13 cellular contexts compared by ENCODE assay signal in the genomic region with DNA sequence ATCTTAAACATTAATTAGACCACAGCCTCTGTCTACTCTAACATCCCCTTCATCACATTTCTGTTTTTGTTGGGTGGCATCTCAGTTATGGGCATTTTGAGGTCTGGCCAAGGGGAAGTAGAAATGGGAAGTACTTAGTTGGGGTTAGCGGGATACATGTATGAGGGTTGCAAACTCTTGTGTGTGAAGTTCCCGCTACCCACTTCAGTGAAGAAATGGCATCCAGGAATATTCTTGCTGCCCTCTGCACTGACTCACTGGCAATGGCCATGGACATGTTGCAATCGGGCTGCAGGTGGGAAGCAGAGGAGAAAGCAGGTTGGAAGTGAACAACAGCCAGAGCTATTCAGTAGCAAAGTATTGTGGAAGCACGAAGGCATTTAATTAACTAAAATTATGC. TPM values are rescaled to one million over a fixed set of nuclear protein-coding genes. Genes with fewer than 3 reads are reported as not detected.
DNase-seq lines count a peak whose midpoint lies in the region; ATAC-seq and TF ChIP-seq lines count a peak whose summit lies in the region.
"Had no signal": no experiment of that assay in that cellular context is flagged by ENCODE, and none has a peak within 500 bp of the region (broad histone marks: within the 10 kb centered on the region; RNA-seq: fewer than 3 reads in every experiment).

No MANE protein-coding gene starts in this region.

- no peak overlapping the region for H3K4me3 ChIP-seq in CD4-positive, alpha-beta memory T cell (ENCODE audit: low read length in 2 of 2)
- H3K4me3 ChIP-seq in left lung = no peak overlapping the region
- H3K4me3 ChIP-seq: cardiac muscle cell, SK-N-MC, thyroid gland had no signal

- peaks cover 0 to 72% (median 60%) of the 10 kb centered on the region in 4 donors for H3K4me1 Mint-ChIP-seq in CD4-positive, alpha-beta memory T cell
- peaks cover 4% of the 10 kb centered on the region for H3K4me1 Mint-ChIP-seq in activated B cell treated with CpG ODN at 0.5 μM for 24 hours
- peaks cover 5% of the 10 kb centered on the region for H3K4me1 Mint-ChIP-seq in mesothelial cell of epicardium

- intact Hi-C loops in CD4-positive, alpha-beta memory T cell (cut with micrococcal nuclease) = no loop called here
- intact Hi-C loops in activated B cell treated with CpG ODN at 0.5 μM for 24 hours (cut with micrococcal nuclease) = loop anchor here (2.0 kb wide), 1 partner anchor 19 kb away; no protein-coding TSS in a partner anchor
- intact Hi-C loops in left lung (cut with DNase I) = no loop called here

- CTCF ChIA-PET in CD4-positive, alpha-beta memory T cell (lab: Charles Lee; ENCODE audit: partially characterized antibody) = interaction anchor here (1.4 to 3.0 kb wide), 3 partner anchors 21 to 64 kb away, joined by 4 to 11 read pairs (median 5); no protein-coding TSS in a partner anchor
- CTCF ChIA-PET in activated B cell treated with CpG ODN at 0.5 μM for 24 hours (lab: Charles Lee) = interaction anchor here (0.6 to 1.4 kb wide), 4 partner anchors 21 to 249 kb away, joined by 3 to 5 read pairs (median 4); no protein-coding TSS in a partner anchor

- DNase-seq in CD4-positive, alpha-beta memory T cell = no peak
- DNase-seq in KG1 (lab: John Stamatoyannopoulos, UW) (peak; percentile 59), activated B cell treated with CpG ODN at 0.5 μM for 24 hours (no peak), left lung (peak; percentile 43 to 69), epidermal melanocyte (ENCODE audit: insufficient read length, low spot score) (no peak), mesothelial cell of epicardium (ENCODE audit: low spot score in 2 of 2, unreplicated experiment in 2 of 2) (no peak), RPMI8226 (no peak), GM13976 (ENCODE audit: low spot score) (no peak)
- DNase-seq: thyroid gland had no signal

- peaks cover 32 to 62% of the 10 kb centered on the region in 2 donors for H3K36me3 Mint-ChIP-seq in CD4-positive, alpha-beta memory T cell
- H3K36me3 Mint-ChIP-seq in activated B cell treated with CpG ODN at 0.5 μM for 24 hours (ENCODE audit: low read depth) (peaks cover 63% of the 10 kb centered on the region), mesothelial cell of epicardium (no peaks in the 10 kb centered on the region)

- peak overlapping the region; percentile 10 for H3K27ac ChIP-seq in CD4-positive, alpha-beta memory T cell (ENCODE audit: low read depth, low read length)
- peak overlapping the region in 1 of 2 donors; percentile 88 for H3K27ac ChIP-seq in left lung
- H3K27ac ChIP-seq: cardiac muscle cell, parathyroid adenoma, SK-N-MC, thyroid gland had no signal

- ATAC-seq in activated B cell treated with CpG ODN at 0.5 μM for 24 hours (ENCODE audit: low read depth) (peak; percentile 38), left lung (peak; percentile 74)

- H3K4me1 ChIP-seq in CD4-positive, alpha-beta memory T cell (ENCODE audit: insufficient read depth, low read length) = peaks cover 96% of the 10 kb centered on the region
- peaks cover 0 to 60% of the 10 kb centered on the region in 2 donors for H3K4me1 ChIP-seq in left lung
- H3K4me1 ChIP-seq: parathyroid adenoma, thyroid gland had no signal

- in situ Hi-C loops in GM13976 (cut with MboI; ENCODE audit: low sequenced_read_pairs, unreplicated experiment) = no loop called here

- peak overlapping the region in 6 of 7 donors; percentile 19 to 94 (median 74) for H3K27ac Mint-ChIP-seq in CD4-positive, alpha-beta memory T cell
- H3K27ac Mint-ChIP-seq in activated B cell treated with CpG ODN at 0.5 μM for 24 hours = no peak overlapping the region
- H3K27ac Mint-ChIP-seq in mesothelial cell of epicardium = no peak overlapping the region

- no peaks in the 10 kb centered on the region for H3K27me3 Mint-ChIP-seq in CD4-positive, alpha-beta memory T cell
- no peaks in the 10 kb centered on the region for H3K27me3 Mint-ChIP-seq in activated B cell treated with CpG ODN at 0.5 μM for 24 hours
- no peaks in the 10 kb centered on the region for H3K27me3 Mint-ChIP-seq in mesothelial cell of epicardium (ENCODE audit: low read depth)

- H3K27me3 ChIP-seq in CD4-positive, alpha-beta memory T cell (ENCODE audit: insufficient read depth, low read length) = no peaks in the 10 kb centered on the region
- H3K27me3 ChIP-seq in left lung = no peaks in the 10 kb centered on the region
- H3K27me3 ChIP-seq: thyroid gland had no signal

- peak overlapping the region in 7 of 8 donors; percentile 50 to 90 (median 62) for H3K4me3 Mint-ChIP-seq in CD4-positive, alpha-beta memory T cell
- H3K4me3 Mint-ChIP-seq in activated B cell treated with CpG ODN at 0.5 μM for 24 hours = peak overlapping the region; percentile 76
- H3K4me3 Mint-ChIP-seq in mesothelial cell of epicardium = no peak overlapping the region

- peaks cover 12% of the 10 kb centered on the region for H3K36me3 ChIP-seq in CD4-positive, alpha-beta memory T cell (ENCODE audit: insufficient read depth, low read length)
- no peaks in the 10 kb centered on the region for H3K36me3 ChIP-seq in left lung
- H3K36me3 ChIP-seq: cardiac muscle cell, thyroid gland had no signal

- POLR2A ChIA-PET in CD4-positive, alpha-beta memory T cell (lab: Charles Lee; ENCODE audit: partially characterized antibody) = interaction anchor here (1.5 to 6.7 kb wide), 2 partner anchors 21 to 76 kb away, joined by 6 to 85 read pairs; no protein-coding TSS in a partner anchor
- POLR2A ChIA-PET in activated B cell treated with CpG ODN at 0.5 μM for 24 hours (lab: Charles Lee) = interaction anchor here (0.8 to 1.5 kb wide), 4 partner anchors 8 to 366 kb away, joined by 3 to 4 read pairs (median 4); a partner anchor contains a TSS

- no peaks in the 10 kb centered on the region for H3K9me3 ChIP-seq in CD4-positive, alpha-beta memory T cell (ENCODE audit: control insufficient read depth in 1 of 2, low read length in 2 of 2)
- H3K9me3 ChIP-seq in left lung = no peaks in the 10 kb centered on the region
- H3K9me3 ChIP-seq: thyroid gland had no signal

- no peaks in the 10 kb centered on the region for H3K9me3 Mint-ChIP-seq in CD4-positive, alpha-beta memory T cell
- H3K9me3 Mint-ChIP-seq in activated B cell treated with CpG ODN at 0.5 μM for 24 hours (no peaks in the 10 kb centered on the region), mesothelial cell of epicardium (no peaks in the 10 kb centered on the region)

- no peak for TF ChIP-seq CTCF in activated B cell treated with CpG ODN at 0.5 μM for 24 hours (IDR thresholded peaks at IDR 0.05)
- no peak for TF ChIP-seq CTCF in left lung (IDR thresholded peaks at IDR 0.05)
- TF ChIP-seq CTCF in mesothelial cell of epicardium (IDR thresholded peaks at IDR 0.05; ENCODE audit: unreplicated experiment) = no peak
- TF ChIP-seq CTCF in GM13976 (IDR thresholded peaks at IDR 0.05; ENCODE audit: borderline replicate concordance, control extremely low read depth, extremely low read depth, insufficient read depth, missing control alignments) = no peak

RNA-seq across cellular contexts. Expression of a gene that starts 7.4 kb away (rescaled TPM):
- 100 to 1,000 TPM; 301 to 329 TPM for total RNA-seq in CD4-positive, alpha-beta memory T cell
- 100 to 1,000 TPM; 228 to 246 TPM for polyA plus RNA-seq in CD4-positive, alpha-beta memory T cell
- total RNA-seq in activated B cell treated with CpG ODN at 0.5 μM for 24 hours (200 and 202 TPM in 2 replicates), left lung (10 to 100 TPM in 1 of 2 donors, 1 to 10 TPM in 1; 9.9 to 35.5 TPM), mesothelial cell of epicardium (0.31 to 0.57 TPM (median 0.56 TPM) in 3 replicates)
- total RNA-seq: cardiac muscle cell, HT-29 had no signal
- polyA plus RNA-seq: cardiac muscle cell had no signal

RNA-seq across cellular contexts. Expression of a gene that starts 34.8 kb away (rescaled TPM):
- total RNA-seq in CD4-positive, alpha-beta memory T cell = 1 to 10 TPM; 8.1 to 8.2 TPM
- 1 to 10 TPM; 2.8 TPM for polyA plus RNA-seq in CD4-positive, alpha-beta memory T cell
- 99.2 and 119 TPM in 2 replicates for total RNA-seq in activated B cell treated with CpG ODN at 0.5 μM for 24 hours
- total RNA-seq in left lung = 10 to 100 TPM; 16.9 to 33.8 TPM
- total RNA-seq in mesothelial cell of epicardium = not detected in 3 replicates
- total RNA-seq: cardiac muscle cell, HT-29 had no signal
- polyA plus RNA-seq: cardiac muscle cell had no signal

RNA-seq across cellular contexts. Expression of a gene that starts 57.4 kb away (rescaled TPM):
- total RNA-seq in CD4-positive, alpha-beta memory T cell = 10 to 100 TPM; 59.8 to 59.9 TPM
- polyA plus RNA-seq in CD4-positive, alpha-beta memory T cell = 10 to 100 TPM; 21.4 to 62.5 TPM
- total RNA-seq in activated B cell treated with CpG ODN at 0.5 μM for 24 hours = 85.7 and 91.7 TPM in 2 replicates
- 1 to 10 TPM in 1 of 2 donors, under 1 TPM in 1; 0.76 to 2.5 TPM for total RNA-seq in left lung
- not detected in 3 replicates for total RNA-seq in mesothelial cell of epicardium
- total RNA-seq: cardiac muscle cell, HT-29 had no signal
- polyA plus RNA-seq: cardiac muscle cell had no signal

Comparison
In these comparisons a context has a peak if more than half of its experiments do, and no peak if none do; other contexts are left out.
1. DNase-seq: peak in KG1 (single experiment) and left lung (2 of 2); none in CD4-positive, alpha-beta memory T cell (0 of 5), activated B cell treated with CpG ODN at 0.5 μM for 24 hours (single experiment), epidermal melanocyte (single experiment), mesothelial cell of epicardium (0 of 2), RPMI8226 (single experiment) and GM13976 (single experiment).
2. H3K27ac Mint-ChIP-seq: peak in CD4-positive, alpha-beta memory T cell (6 of 7); none in activated B cell treated with CpG ODN at 0.5 μM for 24 hours (single experiment) and mesothelial cell of epicardium (single experiment).
3. RNA of a gene that starts 57.4 kb away (total RNA-seq): 85.7 to 91.7 TPM in activated B cell treated with CpG ODN at 0.5 μM for 24 hours and 59.8 to 59.9 TPM in CD4-positive, alpha-beta memory T cell; 0.76 to 2.5 TPM in left lung and not detected in mesothelial cell of epicardium; every median in the first group is over 10 times any median in the second.